Comparison of ENCODE assay signal across 19 cellular contexts in genomic region chr2:190693533-190694226, GRCh38. TPM values are rescaled to one million over a fixed set of nuclear protein-coding genes. Genes with fewer than 3 reads are reported as not detected.
A peak's percentile ranks its signal among the peaks of the same experiment; 100 is the strongest.
DNase-seq lines count a peak whose midpoint lies in the region; ATAC-seq, FAIRE-seq and TF ChIP-seq lines count a peak whose summit lies in the region.
"Had no signal": no experiment of that assay in that cellular context is flagged by ENCODE, and none has a peak within 500 bp of the region (broad histone marks: within the 10 kb centered on the region; RNA-seq: fewer than 3 reads in every experiment).

No MANE protein-coding gene starts in this region.

- ATAC-seq in GM18519 (IDR thresholded peaks at IDR 0.05; ENCODE audit: low FRiP score, unreplicated experiment) (peak; percentile 58), GM21786 (IDR thresholded peaks at IDR 0.05; ENCODE audit: unreplicated experiment) (peak; percentile 53), HG03342 (IDR thresholded peaks at IDR 0.05; ENCODE audit: unreplicated experiment) (peak; percentile 57), mucosa of descending colon (no peak)
- ATAC-seq: naive thymus-derived CD4-positive, alpha-beta T cell; sciatic nerve had no signal

- no peaks in the 10 kb centered on the region for H3K9me3 Mint-ChIP-seq in osteocyte (ENCODE audit: unreplicated experiment)

- H3K36me3 Mint-ChIP-seq in osteocyte (ENCODE audit: unreplicated experiment), result peaks cover 36% of the 10 kb centered on the region

- H3K27me3 Mint-ChIP-seq in osteocyte (ENCODE audit: unreplicated experiment), result no peaks in the 10 kb centered on the region
- H3K27me3 Mint-ChIP-seq: activated naive CD4-positive, alpha-beta T cell treated with anti-CD3 and anti-CD28 coated beads, Interleukin-2, amount 50 U/mL, for 24 hours; naive thymus-derived CD4-positive, alpha-beta T cell had no signal

- H3K36me3 ChIP-seq in mucosa of descending colon (ENCODE audit: low read depth), result no peaks in the 10 kb centered on the region

- H3K4me3 Mint-ChIP-seq in osteocyte (ENCODE audit: unreplicated experiment), result no peak overlapping the region
- H3K4me3 Mint-ChIP-seq: activated naive CD4-positive, alpha-beta T cell treated with anti-CD3 and anti-CD28 coated beads, Interleukin-2, amount 50 U/mL, for 24 hours; naive thymus-derived CD4-positive, alpha-beta T cell had no signal

- no peak overlapping the region for H3K4me3 ChIP-seq in mucosa of descending colon
- H3K4me3 ChIP-seq: cardiac muscle cell, SJCRH30, stomach had no signal

- no peaks in the 10 kb centered on the region for H3K4me1 Mint-ChIP-seq in osteocyte (ENCODE audit: unreplicated experiment)

- H3K27ac Mint-ChIP-seq in osteocyte (ENCODE audit: unreplicated experiment), result no peak overlapping the region
- H3K27ac Mint-ChIP-seq: naive thymus-derived CD4-positive, alpha-beta T cell had no signal

- H3K9me3 ChIP-seq in mucosa of descending colon, result no peaks in the 10 kb centered on the region
- H3K9me3 ChIP-seq: SJCRH30, stomach had no signal

- H3K4me1 ChIP-seq in mucosa of descending colon (ENCODE audit: low read depth), result no peaks in the 10 kb centered on the region
- H3K4me1 ChIP-seq: SJCRH30 had no signal

- FAIRE-seq in D721Med (lab: Jason Lieb, UNC), result peak; percentile 21
- FAIRE-seq: H1 had no signal

- intact Hi-C loops in mucosa of descending colon (cut with DNase I, micrococcal nuclease), result no loop called here

- TF ChIP-seq CTCF in D721Med (IDR thresholded peaks at IDR 0.05; ENCODE audit: insufficient read depth, missing control alignments), result no peak
- no peak for TF ChIP-seq CTCF in osteocyte (IDR thresholded peaks at IDR 0.05)
- no peak for TF ChIP-seq CTCF in mucosa of descending colon (IDR thresholded peaks at IDR 0.05)

- DNase-seq in D721Med (ENCODE audit: insufficient read length, low spot score), result no peak
- DNase-seq in midbrain (lab: John Stamatoyannopoulos, UW), result no peak
- no peak for DNase-seq in osteocyte (ENCODE audit: extremely low spot score, unreplicated experiment)
- no peak for DNase-seq in NCI-H510A (lab: John Stamatoyannopoulos, UW)
- no peak for DNase-seq in mucosa of descending colon
- DNase-seq: DMS79; glutamatergic neuron; Kasumi-1; naive thymus-derived CD4-positive, alpha-beta T cell; NCI-H2081; SJCRH30; stomach had no signal

RNA-seq across cellular contexts. Expression of gene NAB1, which starts 44.8 kb away (rescaled TPM):
- total RNA-seq in osteocyte (53.6 and 63.3 TPM in 2 replicates), mucosa of descending colon (10 to 100 TPM; 23.4 to 55.0 (median 28.9) TPM)
